Comparison of ENCODE assay signal across 8 cellular contexts in the genomic region with DNA sequence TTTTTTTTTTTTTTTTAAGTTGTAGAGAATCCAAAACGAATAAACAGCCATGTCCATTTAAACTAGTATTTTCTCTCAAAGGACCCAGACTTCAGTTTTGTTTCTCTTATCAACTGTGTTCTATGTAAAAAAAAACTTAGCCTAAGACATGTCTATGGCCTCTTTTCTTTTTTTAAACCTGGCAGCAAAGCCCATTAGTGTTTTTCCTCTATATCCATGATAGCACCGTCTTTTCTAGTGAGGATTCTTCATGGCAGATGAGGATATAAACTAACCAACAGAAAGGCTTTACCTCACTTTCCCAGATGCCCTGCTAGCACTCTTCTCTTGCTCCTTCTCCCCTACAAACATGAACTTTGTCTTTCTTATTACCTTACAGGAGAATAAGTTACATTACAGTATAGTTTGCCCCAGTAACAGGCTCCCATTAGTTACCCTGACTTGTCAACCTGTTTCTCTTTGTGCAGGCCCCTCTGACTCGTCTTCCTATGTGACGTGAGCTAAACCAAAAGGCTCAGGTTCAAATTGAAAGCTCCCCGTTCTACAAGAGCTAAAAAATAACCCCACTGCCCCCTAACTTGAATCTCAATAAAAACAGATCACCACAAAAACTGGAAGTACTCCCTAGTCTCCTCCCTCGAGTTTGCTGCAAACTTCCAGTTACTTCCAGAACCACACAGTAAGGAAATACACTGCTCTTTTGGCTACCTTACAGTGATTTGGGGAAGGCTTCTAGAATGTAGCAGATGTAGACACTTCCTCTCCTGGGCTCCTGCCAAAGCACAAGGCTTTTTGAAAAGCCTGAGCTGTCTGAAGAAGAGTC. TPM values are rescaled to one million over a fixed set of nuclear protein-coding genes. Genes with fewer than 3 reads are reported as not detected.
DNase-seq lines count a peak whose midpoint lies in the region; ATAC-seq lines count a peak whose summit lies in the region.

No MANE protein-coding gene starts in this region.

- ATAC-seq in HG02870 (IDR thresholded peaks at IDR 0.05; ENCODE audit: unreplicated experiment) = no peak

- DNase-seq in GM03348 (ENCODE audit: low spot score) = peak; percentile 76
- peak; percentile 6 for DNase-seq in SKM-1 (lab: John Stamatoyannopoulos, UW; ENCODE audit: unreplicated experiment)
- peak; percentile 85 for DNase-seq in fibroblast of gingiva (ENCODE audit: low read depth)
- peak; percentile 8 for DNase-seq in occipital lobe (lab: John Stamatoyannopoulos, UW)
- no peak for DNase-seq in GDM1 (lab: John Stamatoyannopoulos, UW)
- DNase-seq in mesenteric fat pad (ENCODE audit: low spot score) = no peak
- no peak for DNase-seq in NCI-H1436 treated with DMSO at 0.1 percent for 48 hours (lab: John Stamatoyannopoulos, UW)

RNA-seq across cellular contexts. Expression of gene P4HA1, which starts 20.1 kb away (rescaled TPM):
- 41.3 TPM for total RNA-seq in occipital lobe
- 28.3 TPM for total RNA-seq in mesenteric fat pad

RNA-seq across cellular contexts. Expression of gene NUDT13, which starts 33.7 kb away (rescaled TPM):
- total RNA-seq in occipital lobe (0.31 TPM), mesenteric fat pad (1.7 TPM)

Comparison
In these comparisons a context has a peak if more than half of its experiments do, and no peak if none do; other contexts are left out.
1. DNase-seq: peak in GM03348 (single experiment), SKM-1 (single experiment), fibroblast of gingiva (single experiment) and occipital lobe (single experiment); none in GDM1 (single experiment), mesenteric fat pad (single experiment) and NCI-H1436 treated with DMSO at 0.1 percent for 48 hours (single experiment).